In genomic region chr4:25921922-25922321, GRCh38 we compare ENCODE assay signal across 19 cellular contexts. TPM values are rescaled to one million over a fixed set of nuclear protein-coding genes. Genes with fewer than 3 reads are reported as not detected.
DNase-seq lines count a peak whose midpoint lies in the region; ATAC-seq and TF ChIP-seq lines count a peak whose summit lies in the region.
"Had no signal": no experiment of that assay in that cellular context is flagged by ENCODE, and none has a peak within 500 bp of the region (broad histone marks: within the 10 kb centered on the region; RNA-seq: fewer than 3 reads in every experiment).

No MANE protein-coding gene starts in this region.

- no peak for ATAC-seq in activated T-cell treated with anti-CD3 and anti-CD28 coated beads, Interleukin-2, amount 50 U/mL, for 72 hours (replicated peaks in 1 of 2)
- peak in 2 of 4 donors; percentile 47 to 58 for ATAC-seq in psoas muscle
- no peak for ATAC-seq in stimulated activated memory B cell treated with anti-CD40 and anti-IgM and Interleukin-4, amounts not matched to agents 10 μg/mL and 1 μg/mL and 100 μg/mL, for 72 hours
- ATAC-seq: CD8-positive, alpha-beta T cell had no signal

- H3K4me3 Mint-ChIP-seq in activated T-cell treated with anti-CD3 and anti-CD28 coated beads, Interleukin-2, amount 50 U/mL, for 72 hours: no peak overlapping the region
- no peak overlapping the region for H3K4me3 Mint-ChIP-seq in activated T-cell treated with anti-CD3 and anti-CD28 coated beads, Interleukin-2, amount 50 U/mL, for 24 hours
- no peak overlapping the region for H3K4me3 Mint-ChIP-seq in stimulated activated memory B cell treated with anti-CD40 and anti-IgM and Interleukin-4, amounts not matched to agents 10 μg/mL and 1 μg/mL and 100 μg/mL, for 72 hours
- H3K4me3 Mint-ChIP-seq: B cell; CD4-positive, CD25-positive, alpha-beta regulatory T cell; CD8-positive, alpha-beta T cell; HFFc6 had no signal

- H3K36me3 Mint-ChIP-seq in activated T-cell treated with anti-CD3 and anti-CD28 coated beads, Interleukin-2, amount 50 U/mL, for 72 hours (ENCODE audit: insufficient read depth in 2 of 2): peaks cover 0 to 3% of the 10 kb centered on the region in 2 donors
- peaks cover 15% of the 10 kb centered on the region for H3K36me3 Mint-ChIP-seq in activated T-cell treated with anti-CD3 and anti-CD28 coated beads, Interleukin-2, amount 50 U/mL, for 24 hours (ENCODE audit: low read depth)
- H3K36me3 Mint-ChIP-seq in stimulated activated memory B cell treated with anti-CD40 and anti-IgM and Interleukin-4, amounts not matched to agents 10 μg/mL and 1 μg/mL and 100 μg/mL, for 72 hours: peaks cover 28% of the 10 kb centered on the region

- no peak for DNase-seq in activated T-cell treated with anti-CD3 and anti-CD28 coated beads, Interleukin-2, amount 50 U/mL, for 72 hours
- DNase-seq in activated T-cell treated with anti-CD3 and anti-CD28 coated beads, Interleukin-2, amount 50 U/mL, for 24 hours: no peak
- no peak for DNase-seq in left ventricle myocardium inferior
- no peak for DNase-seq in cardiac septum (ENCODE audit: low spot score)
- DNase-seq in psoas muscle: no peak
- DNase-seq in NCI-H2029 (lab: John Stamatoyannopoulos, UW): no peak
- DNase-seq in DMS153 treated with DMSO at 0.1 percent for 48 hours (lab: John Stamatoyannopoulos, UW; ENCODE audit: unreplicated experiment): no peak
- DNase-seq: CD4-positive, CD25-positive, alpha-beta regulatory T cell; CD8-positive, alpha-beta T cell; DMS 273 treated with DMSO at 0.1 percent for 48 hours; DND-41; GOT3; HFFc6 had no signal

- H3K36me3 ChIP-seq in left ventricle myocardium inferior (no peaks in the 10 kb centered on the region), psoas muscle (ENCODE audit: insufficient read depth in 1 of 2, low read depth in 1 of 2) (no peaks in the 10 kb centered on the region)
- H3K36me3 ChIP-seq: HAP-1 had no signal

- peak overlapping the region; percentile 29 for H3K27ac ChIP-seq in left ventricle myocardium inferior (replicated peaks)
- peak overlapping the region; percentile 43 for H3K27ac ChIP-seq in psoas muscle
- H3K27ac ChIP-seq: 22Rv1, BLaER1, C4-2B had no signal

- intact Hi-C loops in left ventricle myocardium inferior (cut with micrococcal nuclease) (no loop called here), cardiac septum (cut with DNase I) (loop anchor here (5.0 to 10.0 kb wide), 2 partner anchors 400 to 503 kb away; partner anchors contain the start of gene RBPJ), psoas muscle (cut with DNase I) (loop anchor here (10.0 kb wide), 2 partner anchors 403 to 493 kb away; partner anchors contain the start of gene RBPJ (in 1 of the 2))

- H3K4me1 Mint-ChIP-seq in activated T-cell treated with anti-CD3 and anti-CD28 coated beads, Interleukin-2, amount 50 U/mL, for 72 hours (ENCODE audit: low read depth): peaks cover 18% of the 10 kb centered on the region
- peaks cover 12% of the 10 kb centered on the region for H3K4me1 Mint-ChIP-seq in activated T-cell treated with anti-CD3 and anti-CD28 coated beads, Interleukin-2, amount 50 U/mL, for 24 hours (ENCODE audit: low read depth)
- H3K4me1 Mint-ChIP-seq in stimulated activated memory B cell treated with anti-CD40 and anti-IgM and Interleukin-4, amounts not matched to agents 10 μg/mL and 1 μg/mL and 100 μg/mL, for 72 hours: peaks cover 34% of the 10 kb centered on the region

- no peaks in the 10 kb centered on the region for H3K9me3 Mint-ChIP-seq in activated T-cell treated with anti-CD3 and anti-CD28 coated beads, Interleukin-2, amount 50 U/mL, for 72 hours
- no peaks in the 10 kb centered on the region for H3K9me3 Mint-ChIP-seq in activated T-cell treated with anti-CD3 and anti-CD28 coated beads, Interleukin-2, amount 50 U/mL, for 24 hours
- H3K9me3 Mint-ChIP-seq in stimulated activated memory B cell treated with anti-CD40 and anti-IgM and Interleukin-4, amounts not matched to agents 10 μg/mL and 1 μg/mL and 100 μg/mL, for 72 hours: no peaks in the 10 kb centered on the region
- H3K9me3 Mint-ChIP-seq: CD4-positive, CD25-positive, alpha-beta regulatory T cell; CD8-positive, alpha-beta T cell; HFFc6 had no signal

- peak overlapping the region; percentile 34 for H3K27ac Mint-ChIP-seq in activated T-cell treated with anti-CD3 and anti-CD28 coated beads, Interleukin-2, amount 50 U/mL, for 72 hours
- no peak overlapping the region for H3K27ac Mint-ChIP-seq in activated T-cell treated with anti-CD3 and anti-CD28 coated beads, Interleukin-2, amount 50 U/mL, for 24 hours
- H3K27ac Mint-ChIP-seq in stimulated activated memory B cell treated with anti-CD40 and anti-IgM and Interleukin-4, amounts not matched to agents 10 μg/mL and 1 μg/mL and 100 μg/mL, for 72 hours: peak overlapping the region; percentile 31
- H3K27ac Mint-ChIP-seq: B cell; CD8-positive, alpha-beta T cell; HFFc6 had no signal

- H3K4me3 ChIP-seq in left ventricle myocardium inferior (no peak overlapping the region), psoas muscle (no peak overlapping the region)
- H3K4me3 ChIP-seq: BLaER1, HAP-1 had no signal

- TF ChIP-seq CTCF in left ventricle myocardium inferior (IDR thresholded peaks at IDR 0.05; ENCODE audit: borderline replicate concordance): no peak
- TF ChIP-seq CTCF in psoas muscle (IDR thresholded peaks at IDR 0.05): no peak

- H3K4me1 ChIP-seq in left ventricle myocardium inferior: peaks cover 47% of the 10 kb centered on the region
- peaks cover 34% of the 10 kb centered on the region for H3K4me1 ChIP-seq in psoas muscle
- H3K4me1 ChIP-seq: BLaER1 had no signal

- H3K9me3 ChIP-seq in left ventricle myocardium inferior (replicated peaks) (no peaks in the 10 kb centered on the region), psoas muscle (no peaks in the 10 kb centered on the region)
- H3K9me3 ChIP-seq: BLaER1, HAP-1 had no signal

- 42 to 90% (median 50%) methylated on average over 1 of the region's 1 CpG for WGBS in psoas muscle, 3 donors

- H3K27me3 ChIP-seq in left ventricle myocardium inferior (ENCODE audit: low read depth) (no peaks in the 10 kb centered on the region), psoas muscle (ENCODE audit: insufficient read depth in 3 of 3, low read length in 2 of 3) (no peaks in the 10 kb centered on the region)
- H3K27me3 ChIP-seq: BLaER1 had no signal

- no peaks in the 10 kb centered on the region for H3K27me3 Mint-ChIP-seq in activated T-cell treated with anti-CD3 and anti-CD28 coated beads, Interleukin-2, amount 50 U/mL, for 72 hours (ENCODE audit: low read depth)
- no peaks in the 10 kb centered on the region for H3K27me3 Mint-ChIP-seq in activated T-cell treated with anti-CD3 and anti-CD28 coated beads, Interleukin-2, amount 50 U/mL, for 24 hours
- no peaks in the 10 kb centered on the region for H3K27me3 Mint-ChIP-seq in stimulated activated memory B cell treated with anti-CD40 and anti-IgM and Interleukin-4, amounts not matched to agents 10 μg/mL and 1 μg/mL and 100 μg/mL, for 72 hours
- H3K27me3 Mint-ChIP-seq: B cell; CD4-positive, CD25-positive, alpha-beta regulatory T cell had no signal

RNA-seq across cellular contexts. Expression of gene SMIM20, which starts 7.9 kb away (rescaled TPM):
- total RNA-seq in activated T-cell treated with anti-CD3 and anti-CD28 coated beads, Interleukin-2, amount 50 U/mL, for 72 hours: 10 to 100 TPM; 24.1 to 33.9 TPM
- total RNA-seq in left ventricle myocardium inferior (45.4 TPM), cardiac septum (34.7 TPM), psoas muscle (10 to 100 TPM; 30.9 to 47.6 (median 38.8) TPM)
- polyA plus RNA-seq in psoas muscle: 100 to 1,000 TPM in 1 of 3 donors, 10 to 100 TPM in 2; 51.6 to 100 (median 59.0) TPM

RNA-seq across cellular contexts. Expression of gene SEL1L3, which starts 59.1 kb away (rescaled TPM):
- total RNA-seq in activated T-cell treated with anti-CD3 and anti-CD28 coated beads, Interleukin-2, amount 50 U/mL, for 72 hours: 10 to 100 TPM; 27.7 to 61.2 TPM
- total RNA-seq in left ventricle myocardium inferior (3.2 TPM), cardiac septum (3.3 TPM), psoas muscle (1 to 10 TPM; 1.4 to 4.3 (median 3.0) TPM)
- 1 to 10 TPM; 1.0 to 1.6 (median 1.3) TPM for polyA plus RNA-seq in psoas muscle
